Comparison of ENCODE assay signal across 1 cellular context in the genomic region with DNA sequence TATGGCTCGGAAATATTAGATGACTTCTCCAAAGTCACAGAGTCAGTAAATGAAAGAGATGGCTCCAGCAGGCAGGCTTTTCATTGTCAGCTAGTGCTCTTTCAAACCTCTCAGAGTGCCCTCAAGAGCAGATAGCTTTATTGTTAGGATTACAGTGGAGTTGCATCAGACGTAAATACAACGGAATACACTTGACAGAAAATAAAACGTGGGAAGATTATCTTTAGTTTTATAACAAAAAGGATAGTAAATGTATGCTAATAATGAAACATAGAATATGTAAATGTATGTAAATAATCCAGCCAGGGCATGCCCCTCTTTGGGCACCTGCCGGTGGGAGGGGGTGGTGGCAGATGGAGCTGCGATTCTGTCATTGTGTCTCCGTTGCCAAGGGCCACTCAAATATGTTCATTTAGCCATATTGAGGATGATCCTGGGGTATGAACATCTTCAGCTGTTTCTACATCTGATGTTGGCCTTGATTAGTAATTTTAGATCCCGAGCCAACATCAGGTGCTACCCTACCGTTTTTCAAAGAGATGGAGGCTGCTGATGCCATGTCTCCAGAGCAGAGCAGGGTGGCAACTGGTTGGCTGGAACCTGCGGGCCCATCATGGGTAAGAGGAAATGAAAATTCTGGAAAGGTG.
TF ChIP-seq lines count a peak whose summit lies in the region.

No MANE protein-coding gene starts in this region.

TF ChIP-seq in K562, 482 proteins besides CTCF, POLR2A, EP300 and RAD21 (continued from another document and continues in another):
- TF ChIP-seq, protein P1, sequence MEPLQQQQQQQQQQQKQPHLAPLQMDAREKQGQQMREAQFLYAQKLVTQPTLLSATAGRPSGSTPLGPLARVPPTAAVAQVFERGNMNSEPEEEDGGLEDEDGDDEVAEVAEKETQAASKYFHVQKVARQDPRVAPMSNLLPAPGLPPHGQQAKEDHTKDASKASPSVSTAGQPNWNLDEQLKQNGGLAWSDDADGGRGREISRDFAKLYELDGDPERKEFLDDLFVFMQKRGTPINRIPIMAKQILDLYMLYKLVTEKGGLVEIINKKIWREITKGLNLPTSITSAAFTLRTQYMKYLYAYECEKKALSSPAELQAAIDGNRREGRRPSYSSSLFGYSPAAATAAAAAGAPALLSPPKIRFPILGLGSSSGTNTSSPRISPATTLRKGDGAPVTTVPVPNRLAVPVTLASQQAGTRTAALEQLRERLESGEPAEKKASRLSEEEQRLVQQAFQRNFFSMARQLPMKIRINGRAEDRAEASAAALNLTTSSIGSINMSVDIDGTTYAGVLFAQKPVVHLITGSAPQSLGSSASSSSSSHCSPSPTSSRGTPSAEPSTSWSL (CRISPR knock-in tag; IDR thresholded peaks at IDR 0.05; ENCODE audit: borderline replicate concordance), result no peak
- TF ChIP-seq, protein P2, sequence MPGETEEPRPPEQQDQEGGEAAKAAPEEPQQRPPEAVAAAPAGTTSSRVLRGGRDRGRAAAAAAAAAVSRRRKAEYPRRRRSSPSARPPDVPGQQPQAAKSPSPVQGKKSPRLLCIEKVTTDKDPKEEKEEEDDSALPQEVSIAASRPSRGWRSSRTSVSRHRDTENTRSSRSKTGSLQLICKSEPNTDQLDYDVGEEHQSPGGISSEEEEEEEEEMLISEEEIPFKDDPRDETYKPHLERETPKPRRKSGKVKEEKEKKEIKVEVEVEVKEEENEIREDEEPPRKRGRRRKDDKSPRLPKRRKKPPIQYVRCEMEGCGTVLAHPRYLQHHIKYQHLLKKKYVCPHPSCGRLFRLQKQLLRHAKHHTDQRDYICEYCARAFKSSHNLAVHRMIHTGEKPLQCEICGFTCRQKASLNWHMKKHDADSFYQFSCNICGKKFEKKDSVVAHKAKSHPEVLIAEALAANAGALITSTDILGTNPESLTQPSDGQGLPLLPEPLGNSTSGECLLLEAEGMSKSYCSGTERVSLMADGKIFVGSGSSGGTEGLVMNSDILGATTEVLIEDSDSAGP (CRISPR knock-in tag; IDR thresholded peaks at IDR 0.05), result no peak
- TF ChIP-seq ZNF24 (IDR thresholded peaks at IDR 0.05) (no peak), RBM22 (IDR thresholded peaks at IDR 0.05; ENCODE audit: low read depth, low read length, poor library complexity, severe bottlenecking) (no peak), GABPA (tag; conservative IDR thresholded peaks at IDR 0.05; ENCODE audit: low read depth) (0 out of 2 replicates have a peak, but pooled peaks have one; percentile 41), DMBX1 (CRISPR knock-in tag; IDR thresholded peaks at IDR 0.05; ENCODE audit: borderline replicate concordance) (peak; percentile 54; the same call in 1 of the 2 replicates), ZC3H11A (IDR thresholded peaks at IDR 0.05; ENCODE audit: low read depth, low read length) (no peak), KLF6 (CRISPR knock-in tag; IDR thresholded peaks at IDR 0.05; ENCODE audit: borderline replicate concordance) (peak; percentile 43; the same call in 1 of the 2 replicates), BRD9 (IDR thresholded peaks at IDR 0.05; ENCODE audit: low read depth, partially characterized antibody) (no peak), PHB2 (IDR thresholded peaks at IDR 0.05; ENCODE audit: low read depth) (no peak), FOXM1 (IDR thresholded peaks at IDR 0.05; ENCODE audit: low read depth) (no peak), FOXM1 (CRISPR knock-in tag; IDR thresholded peaks at IDR 0.05; ENCODE audit: low read depth) (no peak), TRIM24 (IDR thresholded peaks at IDR 0.05) (peak in 1 of 2 experiments; percentile 86; a peak in 1 of 4 replicates), RNF2 (IDR thresholded peaks at IDR 0.05) (peak; percentile 59; the same call in 1 of the 2 replicates), ZNF311 (CRISPR knock-in tag; IDR thresholded peaks at IDR 0.05) (peak; percentile 74), PYGO2 (tag; IDR thresholded peaks at IDR 0.05) (no peak), RBFOX2 (IDR thresholded peaks at IDR 0.05; ENCODE audit: low read depth, low read length) (0 out of 2 replicates have a peak, but pooled peaks have one; percentile 7), ZNF561 (CRISPR knock-in tag; conservative IDR thresholded peaks at IDR 0.05) (no peak), ZFP30 (CRISPR knock-in tag; IDR thresholded peaks at IDR 0.05; ENCODE audit: borderline replicate concordance) (no peak), SMARCC2 (IDR thresholded peaks at IDR 0.05; ENCODE audit: low read depth) (no peak), ZKSCAN8 (CRISPR knock-in tag; IDR thresholded peaks at IDR 0.05) (peak; percentile 74; the same call in 1 of the 2 replicates), TAL1 (IDR thresholded peaks at IDR 0.05) (no peak), ZNF143 (CRISPR knock-in tag; IDR thresholded peaks at IDR 0.05) (no peak), BRD4 (IDR thresholded peaks at IDR 0.05) (no peak), MEF2A (IDR thresholded peaks at IDR 0.05; ENCODE audit: control insufficient read depth, low read depth, low read length) (no peak), ILK (tag; IDR thresholded peaks at IDR 0.05; ENCODE audit: borderline replicate concordance, low read depth) (no peak), ARNT (IDR thresholded peaks at IDR 0.05) (no peak), CEBPG (CRISPR knock-in tag; IDR thresholded peaks at IDR 0.05) (peak; percentile 78), CEBPG (tag; conservative IDR thresholded peaks at IDR 0.05 in 1 of 2, IDR thresholded peaks at IDR 0.05 in 1 of 2) (peak; percentile 90 to 95), SRSF7 (optimal IDR thresholded peaks at IDR 0.05; ENCODE audit: low read depth, low read length) (no peak), SMAD4 (CRISPR knock-in tag; conservative IDR thresholded peaks at IDR 0.05) (peak; percentile 53), ZNF436 (CRISPR knock-in tag; IDR thresholded peaks at IDR 0.05) (no peak)
- TF ChIP-seq, protein P3, sequence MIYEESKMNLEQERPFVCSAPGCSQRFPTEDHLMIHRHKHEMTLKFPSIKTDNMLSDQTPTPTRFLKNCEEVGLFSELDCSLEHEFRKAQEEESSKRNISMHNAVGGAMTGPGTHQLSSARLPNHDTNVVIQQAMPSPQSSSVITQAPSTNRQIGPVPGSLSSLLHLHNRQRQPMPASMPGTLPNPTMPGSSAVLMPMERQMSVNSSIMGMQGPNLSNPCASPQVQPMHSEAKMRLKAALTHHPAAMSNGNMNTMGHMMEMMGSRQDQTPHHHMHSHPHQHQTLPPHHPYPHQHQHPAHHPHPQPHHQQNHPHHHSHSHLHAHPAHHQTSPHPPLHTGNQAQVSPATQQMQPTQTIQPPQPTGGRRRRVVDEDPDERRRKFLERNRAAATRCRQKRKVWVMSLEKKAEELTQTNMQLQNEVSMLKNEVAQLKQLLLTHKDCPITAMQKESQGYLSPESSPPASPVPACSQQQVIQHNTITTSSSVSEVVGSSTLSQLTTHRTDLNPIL (CRISPR knock-in tag; IDR thresholded peaks at IDR 0.05), result no peak
- TF ChIP-seq, protein P4, sequence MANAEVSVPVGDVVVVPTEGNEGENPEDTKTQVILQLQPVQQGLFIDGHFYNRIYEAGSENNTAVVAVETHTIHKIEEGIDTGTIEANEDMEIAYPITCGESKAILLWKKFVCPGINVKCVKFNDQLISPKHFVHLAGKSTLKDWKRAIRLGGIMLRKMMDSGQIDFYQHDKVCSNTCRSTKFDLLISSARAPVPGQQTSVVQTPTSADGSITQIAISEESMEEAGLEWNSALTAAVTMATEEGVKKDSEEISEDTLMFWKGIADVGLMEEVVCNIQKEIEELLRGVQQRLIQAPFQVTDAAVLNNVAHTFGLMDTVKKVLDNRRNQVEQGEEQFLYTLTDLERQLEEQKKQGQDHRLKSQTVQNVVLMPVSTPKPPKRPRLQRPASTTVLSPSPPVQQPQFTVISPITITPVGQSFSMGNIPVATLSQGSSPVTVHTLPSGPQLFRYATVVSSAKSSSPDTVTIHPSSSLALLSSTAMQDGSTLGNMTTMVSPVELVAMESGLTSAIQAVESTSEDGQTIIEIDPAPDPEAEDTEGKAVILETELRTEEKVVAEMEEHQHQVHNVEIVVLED (CRISPR knock-in tag; IDR thresholded peaks at IDR 0.05), result 0 out of 2 replicates have a peak, but pooled peaks have one; percentile 40
- TF ChIP-seq, protein P5, sequence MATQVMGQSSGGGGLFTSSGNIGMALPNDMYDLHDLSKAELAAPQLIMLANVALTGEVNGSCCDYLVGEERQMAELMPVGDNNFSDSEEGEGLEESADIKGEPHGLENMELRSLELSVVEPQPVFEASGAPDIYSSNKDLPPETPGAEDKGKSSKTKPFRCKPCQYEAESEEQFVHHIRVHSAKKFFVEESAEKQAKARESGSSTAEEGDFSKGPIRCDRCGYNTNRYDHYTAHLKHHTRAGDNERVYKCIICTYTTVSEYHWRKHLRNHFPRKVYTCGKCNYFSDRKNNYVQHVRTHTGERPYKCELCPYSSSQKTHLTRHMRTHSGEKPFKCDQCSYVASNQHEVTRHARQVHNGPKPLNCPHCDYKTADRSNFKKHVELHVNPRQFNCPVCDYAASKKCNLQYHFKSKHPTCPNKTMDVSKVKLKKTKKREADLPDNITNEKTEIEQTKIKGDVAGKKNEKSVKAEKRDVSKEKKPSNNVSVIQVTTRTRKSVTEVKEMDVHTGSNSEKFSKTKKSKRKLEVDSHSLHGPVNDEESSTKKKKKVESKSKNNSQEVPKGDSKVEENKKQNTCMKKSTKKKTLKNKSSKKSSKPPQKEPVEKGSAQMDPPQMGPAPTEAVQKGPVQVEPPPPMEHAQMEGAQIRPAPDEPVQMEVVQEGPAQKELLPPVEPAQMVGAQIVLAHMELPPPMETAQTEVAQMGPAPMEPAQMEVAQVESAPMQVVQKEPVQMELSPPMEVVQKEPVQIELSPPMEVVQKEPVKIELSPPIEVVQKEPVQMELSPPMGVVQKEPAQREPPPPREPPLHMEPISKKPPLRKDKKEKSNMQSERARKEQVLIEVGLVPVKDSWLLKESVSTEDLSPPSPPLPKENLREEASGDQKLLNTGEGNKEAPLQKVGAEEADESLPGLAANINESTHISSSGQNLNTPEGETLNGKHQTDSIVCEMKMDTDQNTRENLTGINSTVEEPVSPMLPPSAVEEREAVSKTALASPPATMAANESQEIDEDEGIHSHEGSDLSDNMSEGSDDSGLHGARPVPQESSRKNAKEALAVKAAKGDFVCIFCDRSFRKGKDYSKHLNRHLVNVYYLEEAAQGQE (CRISPR knock-in tag; IDR thresholded peaks at IDR 0.05; ENCODE audit: low read depth), result no peak
- TF ChIP-seq, protein P6, sequence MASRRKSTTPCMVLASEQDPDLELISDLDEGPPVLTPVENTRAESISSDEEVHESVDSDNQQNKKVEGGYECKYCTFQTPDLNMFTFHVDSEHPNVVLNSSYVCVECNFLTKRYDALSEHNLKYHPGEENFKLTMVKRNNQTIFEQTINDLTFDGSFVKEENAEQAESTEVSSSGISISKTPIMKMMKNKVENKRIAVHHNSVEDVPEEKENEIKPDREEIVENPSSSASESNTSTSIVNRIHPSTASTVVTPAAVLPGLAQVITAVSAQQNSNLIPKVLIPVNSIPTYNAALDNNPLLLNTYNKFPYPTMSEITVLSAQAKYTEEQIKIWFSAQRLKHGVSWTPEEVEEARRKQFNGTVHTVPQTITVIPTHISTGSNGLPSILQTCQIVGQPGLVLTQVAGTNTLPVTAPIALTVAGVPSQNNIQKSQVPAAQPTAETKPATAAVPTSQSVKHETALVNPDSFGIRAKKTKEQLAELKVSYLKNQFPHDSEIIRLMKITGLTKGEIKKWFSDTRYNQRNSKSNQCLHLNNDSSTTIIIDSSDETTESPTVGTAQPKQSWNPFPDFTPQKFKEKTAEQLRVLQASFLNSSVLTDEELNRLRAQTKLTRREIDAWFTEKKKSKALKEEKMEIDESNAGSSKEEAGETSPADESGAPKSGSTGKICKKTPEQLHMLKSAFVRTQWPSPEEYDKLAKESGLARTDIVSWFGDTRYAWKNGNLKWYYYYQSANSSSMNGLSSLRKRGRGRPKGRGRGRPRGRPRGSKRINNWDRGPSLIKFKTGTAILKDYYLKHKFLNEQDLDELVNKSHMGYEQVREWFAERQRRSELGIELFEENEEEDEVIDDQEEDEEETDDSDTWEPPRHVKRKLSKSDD (conservative IDR thresholded peaks at IDR 0.05; ENCODE audit: low read length), result no peak
- TF ChIP-seq, protein P7, sequence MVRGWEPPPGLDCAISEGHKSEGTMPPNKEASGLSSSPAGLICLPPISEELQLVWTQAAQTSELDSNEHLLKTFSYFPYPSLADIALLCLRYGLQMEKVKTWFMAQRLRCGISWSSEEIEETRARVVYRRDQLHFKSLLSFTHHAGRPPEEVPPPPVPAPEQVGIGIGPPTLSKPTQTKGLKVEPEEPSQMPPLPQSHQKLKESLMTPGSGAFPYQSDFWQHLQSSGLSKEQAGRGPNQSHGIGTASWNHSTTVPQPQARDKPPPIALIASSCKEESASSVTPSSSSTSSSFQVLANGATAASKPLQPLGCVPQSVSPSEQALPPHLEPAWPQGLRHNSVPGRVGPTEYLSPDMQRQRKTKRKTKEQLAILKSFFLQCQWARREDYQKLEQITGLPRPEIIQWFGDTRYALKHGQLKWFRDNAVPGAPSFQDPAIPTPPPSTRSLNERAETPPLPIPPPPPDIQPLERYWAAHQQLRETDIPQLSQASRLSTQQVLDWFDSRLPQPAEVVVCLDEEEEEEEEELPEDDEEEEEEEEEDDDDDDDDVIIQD (CRISPR knock-in tag; IDR thresholded peaks at IDR 0.05), result no peak
- TF ChIP-seq, protein P8, sequence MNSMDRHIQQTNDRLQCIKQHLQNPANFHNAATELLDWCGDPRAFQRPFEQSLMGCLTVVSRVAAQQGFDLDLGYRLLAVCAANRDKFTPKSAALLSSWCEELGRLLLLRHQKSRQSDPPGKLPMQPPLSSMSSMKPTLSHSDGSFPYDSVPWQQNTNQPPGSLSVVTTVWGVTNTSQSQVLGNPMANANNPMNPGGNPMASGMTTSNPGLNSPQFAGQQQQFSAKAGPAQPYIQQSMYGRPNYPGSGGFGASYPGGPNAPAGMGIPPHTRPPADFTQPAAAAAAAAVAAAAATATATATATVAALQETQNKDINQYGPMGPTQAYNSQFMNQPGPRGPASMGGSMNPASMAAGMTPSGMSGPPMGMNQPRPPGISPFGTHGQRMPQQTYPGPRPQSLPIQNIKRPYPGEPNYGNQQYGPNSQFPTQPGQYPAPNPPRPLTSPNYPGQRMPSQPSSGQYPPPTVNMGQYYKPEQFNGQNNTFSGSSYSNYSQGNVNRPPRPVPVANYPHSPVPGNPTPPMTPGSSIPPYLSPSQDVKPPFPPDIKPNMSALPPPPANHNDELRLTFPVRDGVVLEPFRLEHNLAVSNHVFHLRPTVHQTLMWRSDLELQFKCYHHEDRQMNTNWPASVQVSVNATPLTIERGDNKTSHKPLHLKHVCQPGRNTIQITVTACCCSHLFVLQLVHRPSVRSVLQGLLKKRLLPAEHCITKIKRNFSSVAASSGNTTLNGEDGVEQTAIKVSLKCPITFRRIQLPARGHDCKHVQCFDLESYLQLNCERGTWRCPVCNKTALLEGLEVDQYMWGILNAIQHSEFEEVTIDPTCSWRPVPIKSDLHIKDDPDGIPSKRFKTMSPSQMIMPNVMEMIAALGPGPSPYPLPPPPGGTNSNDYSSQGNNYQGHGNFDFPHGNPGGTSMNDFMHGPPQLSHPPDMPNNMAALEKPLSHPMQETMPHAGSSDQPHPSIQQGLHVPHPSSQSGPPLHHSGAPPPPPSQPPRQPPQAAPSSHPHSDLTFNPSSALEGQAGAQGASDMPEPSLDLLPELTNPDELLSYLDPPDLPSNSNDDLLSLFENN (IDR thresholded peaks at IDR 0.05; ENCODE audit: low read depth in 2 of 2, low read length in 2 of 2), result no peak
- TF ChIP-seq, protein P9, sequence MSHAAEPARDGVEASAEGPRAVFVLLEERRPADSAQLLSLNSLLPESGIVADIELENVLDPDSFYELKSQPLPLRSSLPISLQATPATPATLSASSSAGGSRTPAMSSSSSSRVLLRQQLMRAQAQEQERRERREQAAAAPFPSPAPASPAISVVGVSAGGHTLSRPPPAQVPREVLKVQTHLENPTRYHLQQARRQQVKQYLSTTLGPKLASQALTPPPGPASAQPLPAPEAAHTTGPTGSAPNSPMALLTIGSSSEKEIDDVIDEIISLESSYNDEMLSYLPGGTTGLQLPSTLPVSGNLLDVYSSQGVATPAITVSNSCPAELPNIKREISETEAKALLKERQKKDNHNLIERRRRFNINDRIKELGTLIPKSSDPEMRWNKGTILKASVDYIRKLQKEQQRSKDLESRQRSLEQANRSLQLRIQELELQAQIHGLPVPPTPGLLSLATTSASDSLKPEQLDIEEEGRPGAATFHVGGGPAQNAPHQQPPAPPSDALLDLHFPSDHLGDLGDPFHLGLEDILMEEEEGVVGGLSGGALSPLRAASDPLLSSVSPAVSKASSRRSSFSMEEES (CRISPR knock-in tag; IDR thresholded peaks at IDR 0.05), result no peak
